30 cellular contexts compared by ENCODE assay signal in genomic region chr2:31189141-31189540, GRCh38. TPM values are rescaled to one million over a fixed set of nuclear protein-coding genes. Genes with fewer than 3 reads are reported as not detected.
"Had no signal": no experiment of that assay in that cellular context is flagged by ENCODE, and none has a peak within 500 bp of the region (broad histone marks: within the 10 kb centered on the region; RNA-seq: fewer than 3 reads in every experiment).

No MANE protein-coding gene starts in this region.

- H3K27ac ChIP-seq: left lung, lower lobe of right lung, parathyroid adenoma, psoas muscle, right lobe of liver, stomach, testis, thyroid gland, transverse colon, upper lobe of left lung, vagina had no signal

- H3K9me3 ChIP-seq: left lung, lower lobe of right lung, psoas muscle, right lobe of liver, stomach, testis, thyroid gland, transverse colon, upper lobe of left lung, vagina had no signal

- DNase-seq: hippocampal formation; kidney; left colon; left lung; lower lobe of right lung; mammary epithelial cell; mesenchymal stem cell; naive thymus-derived CD8-positive, alpha-beta T cell; nucleus accumbens; psoas muscle; right lobe of liver; stimulated activated CD4-positive, alpha-beta T cell treated with anti-CD3 and anti-CD28 coated beads, Interleukin-1b, Interleukin-23, amount 100 ng/mL, for 48 hours; stimulated activated CD4-positive, alpha-beta T cell treated with anti-CD3 and anti-CD28 coated beads, Interleukin-2, amount 100 ng/mL, for 48 hours; stimulated activated CD4-positive, alpha-beta T cell treated with anti-CD3 and anti-CD28 coated beads, Interleukin-4, amount 100 ng/mL, for 4 hours; stimulated activated CD8-positive, alpha-beta memory T cell treated with anti-CD3 and anti-CD28 coated beads, Interleukin-4, amount 100 ng/mL, for 48 hours; stimulated activated naive B cell treated with anti-CD40 and anti-IgM and Interleukin-4, amounts not matched to agents 10 μg/mL and 1 μg/mL and 100 μg/mL, for 72 hours; stimulated activated naive CD8-positive, alpha-beta T cell treated with anti-CD3 and anti-CD28 coated beads, Interleukin-15, Interleukin-2, amounts not matched to agents 100 U/mL and 50 U/mL, for 24 hours; stomach; testis; thyroid gland; transverse colon; upper lobe of left lung had no signal

- H3K27ac Mint-ChIP-seq: naive thymus-derived CD8-positive, alpha-beta T cell; nephron; stimulated activated naive B cell treated with anti-CD40 and anti-IgM and Interleukin-4, amounts not matched to agents 10 μg/mL and 1 μg/mL and 100 μg/mL, for 72 hours had no signal

- ATAC-seq: left colon; left lung; lower lobe of right lung; naive thymus-derived CD8-positive, alpha-beta T cell; psoas muscle; right lobe of liver; stimulated activated naive B cell treated with anti-CD40 and anti-IgM and Interleukin-4, amounts not matched to agents 10 μg/mL and 1 μg/mL and 100 μg/mL, for 72 hours; stimulated activated naive CD8-positive, alpha-beta T cell treated with anti-CD3 and anti-CD28 coated beads, Interleukin-15, Interleukin-2, amounts not matched to agents 100 U/mL and 50 U/mL, for 24 hours had no signal

- H3K27me3 ChIP-seq: left lung, right lobe of liver, testis, thyroid gland, transverse colon, upper lobe of left lung, vagina had no signal

- H3K9me3 Mint-ChIP-seq: neural crest cell; stimulated activated naive B cell treated with anti-CD40 and anti-IgM and Interleukin-4, amounts not matched to agents 10 μg/mL and 1 μg/mL and 100 μg/mL, for 72 hours had no signal

- H3K4me1 Mint-ChIP-seq: naive thymus-derived CD8-positive, alpha-beta T cell; nephron; neural crest cell; stimulated activated naive B cell treated with anti-CD40 and anti-IgM and Interleukin-4, amounts not matched to agents 10 μg/mL and 1 μg/mL and 100 μg/mL, for 72 hours had no signal

- H3K4me3 ChIP-seq: left lung, lower lobe of right lung, psoas muscle, right lobe of liver, smooth muscle cell, stomach, testis, thyroid gland, transverse colon, upper lobe of left lung, vagina had no signal

- H3K4me3 Mint-ChIP-seq: naive thymus-derived CD8-positive, alpha-beta T cell; nephron; neural crest cell; stimulated activated naive B cell treated with anti-CD40 and anti-IgM and Interleukin-4, amounts not matched to agents 10 μg/mL and 1 μg/mL and 100 μg/mL, for 72 hours had no signal

- H3K4me1 ChIP-seq: left lung, lower lobe of right lung, parathyroid adenoma, psoas muscle, right lobe of liver, stomach, testis, thyroid gland, transverse colon, upper lobe of left lung, vagina had no signal

- H3K27me3 Mint-ChIP-seq: stimulated activated naive B cell treated with anti-CD40 and anti-IgM and Interleukin-4, amounts not matched to agents 10 μg/mL and 1 μg/mL and 100 μg/mL, for 72 hours had no signal

RNA-seq across cellular contexts. Expression of gene CAPN14, which starts 28.2 kb away (rescaled TPM):
- total RNA-seq: skeletal muscle tissue had no signal
- polyA plus RNA-seq: liver had no signal

RNA-seq across cellular contexts. Expression of gene GALNT14, which starts 50.9 kb away (rescaled TPM):
- total RNA-seq: osteoblast had no signal
- polyA plus RNA-seq: naive thymus-derived CD8-positive, alpha-beta T cell had no signal
